ENCODE assay signal across 8 cellular contexts in the genomic region with DNA sequence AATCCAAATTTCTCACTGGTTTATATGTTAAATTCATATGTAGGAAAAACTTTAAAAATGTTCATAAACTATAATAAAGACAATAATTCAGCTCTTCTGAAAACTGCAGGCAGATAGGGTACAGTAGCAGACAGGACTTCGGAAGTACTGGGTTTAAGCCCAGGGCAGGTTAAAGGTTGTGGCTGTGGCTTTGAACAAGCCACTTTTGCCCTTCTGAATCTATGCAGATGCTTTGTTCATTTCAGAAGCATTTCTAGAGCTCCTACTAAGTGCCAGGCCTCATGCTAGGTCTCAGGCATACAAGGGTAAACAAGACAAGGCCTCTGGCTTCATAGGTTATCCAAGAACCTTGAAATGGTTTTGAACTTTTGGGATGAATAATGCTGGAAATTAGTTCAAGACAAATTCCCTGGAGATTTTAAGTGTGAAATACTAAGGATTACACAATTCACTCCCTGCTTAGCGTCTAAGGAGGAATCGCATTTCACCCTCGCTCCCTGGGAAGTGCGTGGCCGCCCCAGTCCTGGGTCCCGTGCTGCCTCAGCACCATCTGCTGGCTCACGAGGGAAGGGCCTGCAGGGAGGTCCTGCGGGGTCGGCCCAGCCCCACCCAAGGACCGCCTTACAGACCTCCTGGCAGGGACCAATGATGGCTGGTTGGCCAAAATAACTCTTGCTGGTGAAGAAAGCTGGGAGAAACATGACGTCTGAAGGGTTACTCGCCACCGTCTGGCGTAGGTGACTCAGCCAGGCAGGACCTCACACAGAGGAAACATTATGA.
DNase-seq lines count a peak whose midpoint lies in the region; ATAC-seq and TF ChIP-seq lines count a peak whose summit lies in the region.

No MANE protein-coding gene starts in this region.

- no peaks in the 10 kb centered on the region for H3K9me2 ChIP-seq in OCI-LY7 (ENCODE audit: insufficient read depth, low read length)

- peak; percentile 42 for DNase-seq in NCI-H1092 (lab: John Stamatoyannopoulos, UW)
- DNase-seq in breast epithelium (ENCODE audit: low spot score in 2 of 2): peak in 1 of 2 donors; percentile 61
- DNase-seq in left lobe of liver (ENCODE audit: low spot score): peak; percentile 68
- DNase-seq in effector memory CD8-positive, alpha-beta T cell: no peak
- DNase-seq in OCI-LY7 (ENCODE audit: low spot score): no peak

- ATAC-seq in GM19351 (IDR thresholded peaks at IDR 0.05; ENCODE audit: unreplicated experiment): peak; percentile 88
- ATAC-seq in left lobe of liver: peak; percentile 100
- ATAC-seq in effector memory CD8-positive, alpha-beta T cell (replicated peaks): no peak

- H3K9me3 Mint-ChIP-seq in effector memory CD8-positive, alpha-beta T cell: peaks cover 7 to 8% of the 10 kb centered on the region in 2 donors

- no peaks in the 10 kb centered on the region for H3K27me3 Mint-ChIP-seq in effector memory CD8-positive, alpha-beta T cell

- H3K4me3 ChIP-seq in breast epithelium (peak overlapping the region in 2 of 3 donors; percentile 22 to 55), thymus (ENCODE audit: low read length) (no peak overlapping the region), OCI-LY7 (ENCODE audit: low read depth, low read length, poor library complexity, severe bottlenecking) (no peak overlapping the region)

- H3K4me1 Mint-ChIP-seq in effector memory CD8-positive, alpha-beta T cell (ENCODE audit: low read depth in 2 of 2): no peaks in the 10 kb centered on the region

- H3K4me1 ChIP-seq in breast epithelium (no peaks in the 10 kb centered on the region), thymus (ENCODE audit: control insufficient read depth, insufficient read depth, low read length) (no peaks in the 10 kb centered on the region), OCI-LY7 (ENCODE audit: insufficient read depth, low read length, poor library complexity, severe bottlenecking) (no peaks in the 10 kb centered on the region)

- H3K36me3 ChIP-seq in breast epithelium (no peaks in the 10 kb centered on the region), thymus (ENCODE audit: control insufficient read depth, insufficient read depth) (no peaks in the 10 kb centered on the region), OCI-LY7 (ENCODE audit: insufficient read depth, low read length) (no peaks in the 10 kb centered on the region)

- no peaks in the 10 kb centered on the region for H3K9me3 ChIP-seq in breast epithelium
- H3K9me3 ChIP-seq in thymus (ENCODE audit: control insufficient read depth): no peaks in the 10 kb centered on the region
- no peaks in the 10 kb centered on the region for H3K9me3 ChIP-seq in OCI-LY7 (ENCODE audit: low read length)

- H3K27ac Mint-ChIP-seq in effector memory CD8-positive, alpha-beta T cell: no peak overlapping the region

- no peak overlapping the region for H3K27ac ChIP-seq in C4-2B
- peak overlapping the region; percentile 72 to 75 for H3K27ac ChIP-seq in breast epithelium
- H3K27ac ChIP-seq in thymus (ENCODE audit: low read depth): peak overlapping the region; percentile 55
- H3K27ac ChIP-seq in OCI-LY7 (ENCODE audit: low read depth, low read length, poor library complexity, severe bottlenecking): no peak overlapping the region

- H3K27me3 ChIP-seq in breast epithelium (no peaks in the 10 kb centered on the region), thymus (ENCODE audit: control insufficient read depth, insufficient read depth) (no peaks in the 10 kb centered on the region)

- no peaks in the 10 kb centered on the region for H3K79me2 ChIP-seq in OCI-LY7 (ENCODE audit: insufficient read depth, low read depth, low read length)

- H3K4me2 ChIP-seq in OCI-LY7 (ENCODE audit: low read length): no peak overlapping the region

- POLR2A ChIA-PET in OCI-LY7 (lab: Charles Lee): no interaction called here

- TF ChIP-seq CTCF in C4-2B (conservative IDR thresholded peaks at IDR 0.05) (peak; percentile 60), breast epithelium (IDR thresholded peaks at IDR 0.05) (peak; percentile 4 to 68 (median 67)), OCI-LY7 (conservative IDR thresholded peaks at IDR 0.05; ENCODE audit: low read length) (no peak; the same call in 1 of the 2 replicates)

- BruUV-seq in OCI-LY7 (replicated peaks; lab: Mats Ljungman, UMichigan): no TSS peak

- no peaks in the 10 kb centered on the region for H3K36me3 Mint-ChIP-seq in effector memory CD8-positive, alpha-beta T cell (ENCODE audit: insufficient read depth)

- CTCF ChIA-PET in OCI-LY7 (lab: Charles Lee; ENCODE audit: unreplicated experiment): no interaction called here

- no peak for TF ChIP-seq POLR2A in breast epithelium (IDR thresholded peaks at IDR 0.05)

- intact Hi-C loops in breast epithelium (cut with DNase I; ENCODE audit: low total_unique reads) (no loop called here), OCI-LY7 (cut with micrococcal nuclease; ENCODE audit: unreplicated experiment) (no loop called here)

- no peak overlapping the region for H3K4me3 Mint-ChIP-seq in effector memory CD8-positive, alpha-beta T cell

- WGBS in thymus: 24% methylated on average over 15 of the region's 15 CpGs

- H2AFZ ChIP-seq in OCI-LY7 (ENCODE audit: low read length): no peak overlapping the region

- no peaks in the 10 kb centered on the region for H4K20me1 ChIP-seq in OCI-LY7 (ENCODE audit: insufficient read depth, low read length)

Comparison
In these comparisons a context has a peak if more than half of its experiments do, and no peak if none do; other contexts are left out.
1. H3K27ac ChIP-seq: peak in breast epithelium (2 of 2) and thymus (single experiment); none in C4-2B (single experiment) and OCI-LY7 (single experiment).
2. DNase-seq: peak in NCI-H1092 (single experiment) and left lobe of liver (single experiment); none in effector memory CD8-positive, alpha-beta T cell (0 of 3) and OCI-LY7 (single experiment).
3. H3K4me3 ChIP-seq: peak in breast epithelium (2 of 3); none in thymus (single experiment) and OCI-LY7 (single experiment).